In genomic region chr10:74008212-74008731, GRCh38 we compare ENCODE assay signal across 8 cellular contexts. TPM values are rescaled to one million over a fixed set of nuclear protein-coding genes. Genes with fewer than 3 reads are reported as not detected.
DNase-seq lines count a peak whose midpoint lies in the region; ATAC-seq and TF ChIP-seq lines count a peak whose summit lies in the region.

No MANE protein-coding gene starts in this region.

- POLR2A ChIA-PET in A673 (lab: Charles Lee; ENCODE audit: low non-redundant PET) = interaction anchor here (0.6 to 0.7 kb wide), 3 partner anchors 13 to 360 kb away, joined by 3 to 4 read pairs (median 3); no protein-coding TSS in a partner anchor

- H3K27ac ChIP-seq in A673 (ENCODE audit: low read depth, low read length, poor library complexity, severe bottlenecking) = peak overlapping the region; percentile 83
- peak overlapping the region; percentile 97 for H3K27ac ChIP-seq in Karpas-422 (ENCODE audit: low read length)

- BruUV-seq in A673 (replicated peaks; lab: Mats Ljungman, UMichigan) = no TSS peak

- no peaks in the 10 kb centered on the region for H3K27me3 ChIP-seq in A673 (replicated peaks; ENCODE audit: insufficient read depth, low read depth, low read length, poor library complexity)
- no peaks in the 10 kb centered on the region for H3K27me3 ChIP-seq in Karpas-422 (ENCODE audit: low read length)

- ATAC-seq in GM18907 (IDR thresholded peaks at IDR 0.05; ENCODE audit: unreplicated experiment) = peak; percentile 54
- no peak for ATAC-seq in GM19328 (IDR thresholded peaks at IDR 0.05; ENCODE audit: unreplicated experiment)

- intact Hi-C loops in A673 (cut with micrococcal nuclease; ENCODE audit: unreplicated experiment) = no loop called here

- no peaks in the 10 kb centered on the region for H3K36me3 ChIP-seq in A673 (ENCODE audit: insufficient read depth, low read length, poor library complexity, severe bottlenecking)
- no peaks in the 10 kb centered on the region for H3K36me3 ChIP-seq in Karpas-422 (ENCODE audit: insufficient read depth, low read length)

- H2AFZ ChIP-seq in Karpas-422 (ENCODE audit: low read length) = no peak overlapping the region

- H3K79me2 ChIP-seq in Karpas-422 (ENCODE audit: low read length) = peaks cover 86% of the 10 kb centered on the region

- H3K4me2 ChIP-seq in Karpas-422 (ENCODE audit: low read depth, low read length, poor library complexity, severe bottlenecking) = peak overlapping the region; percentile 84

- no peaks in the 10 kb centered on the region for H4K20me1 ChIP-seq in Karpas-422 (ENCODE audit: insufficient read depth, low read depth, low read length)

- peak overlapping the region; percentile 65 for H3K9ac ChIP-seq in Karpas-422 (ENCODE audit: low read length)

- DNase-seq in A673 (ENCODE audit: low spot score) = peak; percentile 84
- DNase-seq in Karpas-422 = peak; percentile 73
- peak; percentile 91 for DNase-seq in dedifferentiated amniotic fluid mesenchymal stem cell (ENCODE audit: extremely low spot score)
- no peak for DNase-seq in NCI-H510A treated with DMSO at 0.1 percent for 48 hours (lab: John Stamatoyannopoulos, UW)
- no peak for DNase-seq in activated CD8-positive, alpha-beta memory T cell treated with anti-CD3 and anti-CD28 coated beads, Interleukin-2, amount 50 U/mL, for 4 hours
- DNase-seq in NCI-H128 (lab: John Stamatoyannopoulos, UW; ENCODE audit: unreplicated experiment) = no peak

- H3K4me3 ChIP-seq in A673 (ENCODE audit: low read depth, low read length, poor library complexity, severe bottlenecking) (no peak overlapping the region), Karpas-422 (ENCODE audit: low read length) (peak overlapping the region; percentile 54)

- CTCF ChIA-PET in A673 (lab: Charles Lee) = interaction anchor here (0.8 kb wide), 1 partner anchor 1711 kb away, joined by 3 read pairs; no protein-coding TSS in a partner anchor

- H3K9me2 ChIP-seq in Karpas-422 (replicated peaks; ENCODE audit: insufficient read depth, low read length) = no peaks in the 10 kb centered on the region

- no peaks in the 10 kb centered on the region for H3K9me3 ChIP-seq in A673 (ENCODE audit: low read depth, low read length, poor library complexity, severe bottlenecking)
- no peaks in the 10 kb centered on the region for H3K9me3 ChIP-seq in Karpas-422 (ENCODE audit: low read length)

- H3K4me1 ChIP-seq in A673 (ENCODE audit: insufficient read depth, low read length, poor library complexity, severe bottlenecking) = peaks cover 64% of the 10 kb centered on the region
- peaks cover 96% of the 10 kb centered on the region for H3K4me1 ChIP-seq in Karpas-422 (ENCODE audit: low read length)

- TF ChIP-seq CTCF in A673 (conservative IDR thresholded peaks at IDR 0.05; ENCODE audit: low read depth, low read length) = no peak

RNA-seq across cellular contexts. Expression of gene VCL, which starts 10.4 kb away (rescaled TPM):
- total RNA-seq in A673 (2021) = 159 and 176 TPM in 2 replicates
- total RNA-seq in Karpas-422 (2014; rRNA removed; shearing (Covaris generic); ENCODE audit: low replicate concordance) = 37.6 and 50.5 TPM in 2 replicates

Comparison
In these comparisons a context has a peak if more than half of its experiments do, and no peak if none do; other contexts are left out.
1. DNase-seq: peak in A673 (single experiment), Karpas-422 (single experiment) and dedifferentiated amniotic fluid mesenchymal stem cell (single experiment); none in NCI-H510A treated with DMSO at 0.1 percent for 48 hours (single experiment), activated CD8-positive, alpha-beta memory T cell treated with anti-CD3 and anti-CD28 coated beads, Interleukin-2, amount 50 U/mL, for 4 hours (single experiment) and NCI-H128 (single experiment).